Comparison of ENCODE assay signal across 25 cellular contexts in genomic region chr20:17998446-17998845, GRCh38. TPM values are rescaled to one million over a fixed set of nuclear protein-coding genes. Genes with fewer than 3 reads are reported as not detected.
A peak's percentile ranks its signal among the peaks of the same experiment; 100 is the strongest.
DNase-seq lines count a peak whose midpoint lies in the region; ATAC-seq, FAIRE-seq and TF ChIP-seq lines count a peak whose summit lies in the region.
"Had no signal": no experiment of that assay in that cellular context is flagged by ENCODE, and none has a peak within 500 bp of the region (broad histone marks: within the 10 kb centered on the region; RNA-seq: fewer than 3 reads in every experiment).

No MANE protein-coding gene starts in this region.

- H3K36me3 Mint-ChIP-seq in activated B cell treated with CpG ODN at 0.5 μM for 24 hours (ENCODE audit: low read depth) (no peaks in the 10 kb centered on the region), MCF 10A (ENCODE audit: insufficient read depth, unreplicated experiment) (peaks cover 6% of the 10 kb centered on the region)
- H3K36me3 Mint-ChIP-seq: CD14-positive monocyte; CD4-positive, alpha-beta memory T cell had no signal

- no peaks in the 10 kb centered on the region for H3K27me3 Mint-ChIP-seq in activated B cell treated with CpG ODN at 0.5 μM for 24 hours
- H3K27me3 Mint-ChIP-seq in MCF 10A (ENCODE audit: insufficient read depth, unreplicated experiment): no peaks in the 10 kb centered on the region

- ATAC-seq in GM19351 (IDR thresholded peaks at IDR 0.05; ENCODE audit: unreplicated experiment) (peak; percentile 59), HG02610 (IDR thresholded peaks at IDR 0.05; ENCODE audit: unreplicated experiment) (peak; percentile 31), activated B cell treated with CpG ODN at 0.5 μM for 24 hours (ENCODE audit: low read depth) (no peak), HepG2 (no peak)
- ATAC-seq: A549 had no signal

- TF ChIP-seq CTCF in activated B cell treated with CpG ODN at 0.5 μM for 24 hours (IDR thresholded peaks at IDR 0.05) (no peak), MCF 10A (IDR thresholded peaks at IDR 0.05; ENCODE audit: unreplicated experiment) (no peak), HepG2 (CRISPR knock-in tag; IDR thresholded peaks at IDR 0.05) (no peak)

- no peaks in the 10 kb centered on the region for H3K36me3 ChIP-seq in HepG2 (replicated peaks in 1 of 2; ENCODE audit: control insufficient read depth in 1 of 2, insufficient read depth in 2 of 2, low read length in 2 of 2)
- H3K36me3 ChIP-seq: BE2C; BLaER1 treated with 17β-estradiol and CSF1 and Interleukin-3, amounts not matched to agents 10 nM and 100 nM had no signal

- no peaks in the 10 kb centered on the region for H3K79me2 ChIP-seq in HepG2 (ENCODE audit: insufficient read depth, low read length)

- no peaks in the 10 kb centered on the region for H3K9me3 Mint-ChIP-seq in activated B cell treated with CpG ODN at 0.5 μM for 24 hours
- H3K9me3 Mint-ChIP-seq in MCF 10A (ENCODE audit: unreplicated experiment): no peaks in the 10 kb centered on the region
- H3K9me3 Mint-ChIP-seq: CD14-positive monocyte had no signal

- H3K9me3 ChIP-seq in HepG2 (ENCODE audit: low read length): no peaks in the 10 kb centered on the region
- H3K9me3 ChIP-seq: A549; BE2C; BLaER1 treated with 17β-estradiol and CSF1 and Interleukin-3, amounts not matched to agents 10 nM and 100 nM had no signal

- in situ Hi-C loops in HepG2 (cut with HindIII; ENCODE audit: extremely low pct_ligation_motif_present, low pct_unique_long_range_greater_than_20kb): no loop called here

- H2AFZ ChIP-seq in HepG2 (ENCODE audit: low read length): no peak overlapping the region

- TF ChIP-seq RAD21 in HepG2 (CRISPR knock-in tag; IDR thresholded peaks at IDR 0.05): no peak

- H3K27me3 ChIP-seq in HepG2 (ENCODE audit: control insufficient read depth in 1 of 2, insufficient read depth in 2 of 2, low read length in 2 of 2): peaks cover 2 to 23% of the 10 kb centered on the region in 2 experiments; a peak in 1 of 5 replicates
- H3K27me3 ChIP-seq: BE2C; BLaER1 treated with 17β-estradiol and CSF1 and Interleukin-3, amounts not matched to agents 10 nM and 100 nM had no signal

- CTCF ChIA-PET in activated B cell treated with CpG ODN at 0.5 μM for 24 hours (lab: Charles Lee): interaction anchor here (0.6 to 4.0 kb wide), 5 partner anchors 15 to 493 kb away, joined by 3 to 30 read pairs (median 3); partner anchors contain the start of gene RRBP1
- CTCF ChIA-PET in MCF 10A (lab: Yijun Ruan, JAX): interaction anchor here (0.6 to 6.0 kb wide), 12 partner anchors 13 to 494 kb away, joined by 3 to 68 read pairs (median 4); partner anchors contain the start of genes MGME1, RRBP1 and SNX5
- CTCF ChIA-PET in HepG2 (lab: Yijun Ruan, JAX; ENCODE audit: low intra/inter-chr PET ratio, low total read pairs): no interaction called here

- H3K4me1 ChIP-seq in HepG2 (ENCODE audit: insufficient read depth, low read length): peaks cover 39% of the 10 kb centered on the region
- H3K4me1 ChIP-seq: BE2C had no signal

- H3K9ac ChIP-seq in HepG2 (ENCODE audit: insufficient read depth, low read depth, low read length): no peak overlapping the region
- H3K9ac ChIP-seq: BLaER1 treated with 17β-estradiol and CSF1 and Interleukin-3, amounts not matched to agents 10 nM and 100 nM had no signal

- DNase-seq in activated B cell treated with CpG ODN at 0.5 μM for 24 hours (no peak), MCF 10A (ENCODE audit: unreplicated experiment) (no peak), GM19240 (ENCODE audit: insufficient read length, low spot score) (no peak), frontal cortex (ENCODE audit: low spot score in 2 of 2) (no peak), HepG2 (ENCODE audit: low spot score) (no peak)
- DNase-seq: 8988T; ACHN; AML-193; BE2C; Calu3; CD4-positive, alpha-beta memory T cell; COR-L47; DMS53; DMS79 treated with DMSO at 0.1 percent for 48 hours; GF-D8; H7; HCEC 1CT had no signal

- H3K27ac Mint-ChIP-seq in activated B cell treated with CpG ODN at 0.5 μM for 24 hours (peak overlapping the region; percentile 3), MCF 10A (ENCODE audit: low read depth, unreplicated experiment) (no peak overlapping the region)
- H3K27ac Mint-ChIP-seq: CD14-positive monocyte had no signal

- no peak overlapping the region for H3K27ac ChIP-seq in HepG2 (ENCODE audit: extremely low read length, insufficient read depth, low read length)
- H3K27ac ChIP-seq: A549; BLaER1 treated with 17β-estradiol and CSF1 and Interleukin-3, amounts not matched to agents 10 nM and 100 nM had no signal

- 65% methylated on average over 5 of the region's 5 CpGs for WGBS in HepG2 (ENCODE audit: low lambda C conversion rate)

- POLR2A ChIA-PET in activated B cell treated with CpG ODN at 0.5 μM for 24 hours (lab: Charles Lee) (interaction anchor here (0.5 to 1.1 kb wide), 3 partner anchors 9 to 428 kb away, joined by 3 to 4 read pairs (median 3); partner anchors contain the start of gene DSTN), MCF 10A (lab: Yijun Ruan, JAX) (interaction anchor here (0.7 to 1.3 kb wide), 4 partner anchors 27 to 428 kb away, joined by 3 to 5 read pairs (median 4); partner anchors contain the start of gene DSTN), HepG2 (lab: Yijun Ruan, JAX) (no interaction called here)

- BruUV-seq in MCF 10A (replicated peaks; lab: Mats Ljungman, UMichigan) (no TSS peak), HepG2 (replicated peaks; lab: Mats Ljungman, UMichigan) (no TSS peak)

- no peak for TF ChIP-seq POLR2A in HepG2 (IDR thresholded peaks at IDR 0.05; ENCODE audit: insufficient read depth in 1 of 2, low read depth in 2 of 2, low read length in 2 of 2)

- FAIRE-seq in frontal cortex (lab: Jason Lieb, UNC) (no peak), HepG2 (lab: Jason Lieb, UNC) (no peak)
- FAIRE-seq: A549, GM12892, H1 had no signal

- H3K4me3 ChIP-seq in HepG2 (replicated peaks in 1 of 3; ENCODE audit: insufficient read depth in 1 of 3, low read depth in 2 of 3, low read length in 3 of 3): no peak overlapping the region
- H3K4me3 ChIP-seq: A549; BLaER1 treated with 17β-estradiol and CSF1 and Interleukin-3, amounts not matched to agents 10 nM and 100 nM had no signal

- H3K4me1 Mint-ChIP-seq in activated B cell treated with CpG ODN at 0.5 μM for 24 hours (peaks cover 23% of the 10 kb centered on the region), MCF 10A (ENCODE audit: insufficient read depth, unreplicated experiment) (peaks cover 19% of the 10 kb centered on the region)

- intact Hi-C loops in activated B cell treated with CpG ODN at 0.5 μM for 24 hours (cut with micrococcal nuclease): loop anchor here (5.0 kb wide), 1 partner anchor 41 kb away; no protein-coding TSS in a partner anchor
- intact Hi-C loops in MCF 10A (cut with micrococcal nuclease): loop anchor here (10.0 kb wide), 1 partner anchor 464 kb away; the partner anchor contains the start of gene BFSP1
- intact Hi-C loops in HepG2 (cut with micrococcal nuclease; ENCODE audit: unreplicated experiment): loop anchor here (5.0 kb wide), 2 partner anchors 141 to 466 kb away; partner anchors contain the start of gene BFSP1

- H3K4me2 ChIP-seq in HepG2 (ENCODE audit: low read depth, low read length): no peak overlapping the region
- H3K4me2 ChIP-seq: A549 had no signal

- no peaks in the 10 kb centered on the region for H4K20me1 ChIP-seq in HepG2 (ENCODE audit: insufficient read depth, low read length)
- H4K20me1 ChIP-seq: BLaER1 treated with 17β-estradiol and CSF1 and Interleukin-3, amounts not matched to agents 10 nM and 100 nM had no signal

- TF ChIP-seq EP300 in HepG2 (IDR thresholded peaks at IDR 0.05; ENCODE audit: low read depth in 2 of 2, low read length in 2 of 2) (no peak), HepG2 (CRISPR knock-in tag; IDR thresholded peaks at IDR 0.05; ENCODE audit: borderline replicate concordance) (no peak)

- H3K4me3 Mint-ChIP-seq in activated B cell treated with CpG ODN at 0.5 μM for 24 hours (no peak overlapping the region), MCF 10A (ENCODE audit: unreplicated experiment) (no peak overlapping the region)
- H3K4me3 Mint-ChIP-seq: CD14-positive monocyte; CD4-positive, alpha-beta memory T cell had no signal

RNA-seq across cellular contexts. Expression of gene MGME1, which starts 29.6 kb away (rescaled TPM):
- total RNA-seq in activated B cell treated with CpG ODN at 0.5 μM for 24 hours: 19.0 TPM in 2 replicates
- 18.0 and 24.0 TPM in 2 replicates for total RNA-seq in MCF 10A (2022)
- total RNA-seq in frontal cortex: 7.3 TPM
- 66.6 and 79.5 TPM in 2 replicates for total RNA-seq in HepG2 (2016; rRNA removed; fragmentation: Illumina TruSeq; extraction: Trizol)
- 15.1 and 18.2 TPM in 2 replicates for total RNA-seq in HepG2 (2016; cell fraction: cytosol; rRNA removed; fragmentation: Illumina TruSeq; extraction: Trizol; ENCODE audit: low read depth)
- total RNA-seq in HepG2 (2016; cell fraction: insoluble cytoplasmic fraction; rRNA removed; fragmentation: Illumina TruSeq; extraction: Trizol): 62.8 and 78.1 TPM in 2 replicates
- total RNA-seq in HepG2 (2016; cell fraction: membrane; rRNA removed; fragmentation: Illumina TruSeq; extraction: Trizol): 41.7 and 44.4 TPM in 2 replicates
- total RNA-seq in HepG2 (2016; cell fraction: nucleus; rRNA removed; fragmentation: Illumina TruSeq; extraction: Trizol): 67.8 and 71.1 TPM in 2 replicates
- 24.8 and 36.7 TPM in 2 replicates for polyA plus RNA-seq in HepG2 (2011; rRNA removed)
- 17.2 and 20.9 TPM in 2 replicates for polyA plus RNA-seq in HepG2 (2011; cell fraction: cytosol; rRNA removed)
- polyA plus RNA-seq in HepG2 (2011; cell fraction: nucleus; rRNA removed): 18.4 and 19.3 TPM in 2 replicates
- 31.5 and 47.5 TPM in 2 replicates for polyA plus RNA-seq in HepG2 (2012)
- 14.4 and 14.8 TPM in 2 replicates for polyA plus RNA-seq in HepG2 (2016; cell fraction: cytosol; fragmentation: Illumina TruSeq; extraction: Trizol; ENCODE audit: low read depth)
- polyA plus RNA-seq in HepG2 (2016; cell fraction: insoluble cytoplasmic fraction; fragmentation: Illumina TruSeq; extraction: Trizol; ENCODE audit: low read depth): 84.4 and 86.8 TPM in 2 replicates
- polyA plus RNA-seq in HepG2 (2016; cell fraction: membrane; fragmentation: Illumina TruSeq; extraction: Trizol; ENCODE audit: low read depth): 29.4 and 31.2 TPM in 2 replicates
- 117 TPM in 2 replicates for polyA plus RNA-seq in HepG2 (2016; cell fraction: nucleus; fragmentation: Illumina TruSeq; extraction: Trizol; ENCODE audit: insufficient read depth, low read depth)
- 14.2 and 14.9 TPM in 2 replicates for polyA minus RNA-seq in HepG2 (2011; rRNA and poly(A)+ RNA removed; ENCODE audit: low replicate concordance)
- 30.8 and 31.4 TPM in 2 replicates for polyA minus RNA-seq in HepG2 (2011; cell fraction: cytosol; rRNA and poly(A)+ RNA removed)
- polyA minus RNA-seq in HepG2 (2011; cell fraction: nucleus; rRNA and poly(A)+ RNA removed): 48.9 and 53.8 TPM in 2 replicates

RNA-seq across cellular contexts. Expression of gene SNX5, which starts 29.9 kb away (rescaled TPM):
- 125 and 139 TPM in 2 replicates for total RNA-seq in activated B cell treated with CpG ODN at 0.5 μM for 24 hours
- 108 and 170 TPM in 2 replicates for total RNA-seq in MCF 10A (2022)
- 50.5 TPM for total RNA-seq in frontal cortex
- 1,040 and 1,306 TPM in 2 replicates for total RNA-seq in HepG2 (2016; rRNA removed; fragmentation: Illumina TruSeq; extraction: Trizol)
- 667 and 747 TPM in 2 replicates for total RNA-seq in HepG2 (2016; cell fraction: cytosol; rRNA removed; fragmentation: Illumina TruSeq; extraction: Trizol; ENCODE audit: low read depth)
- 1,050 and 1,299 TPM in 2 replicates for total RNA-seq in HepG2 (2016; cell fraction: insoluble cytoplasmic fraction; rRNA removed; fragmentation: Illumina TruSeq; extraction: Trizol)
- 1,275 and 1,485 TPM in 2 replicates for total RNA-seq in HepG2 (2016; cell fraction: membrane; rRNA removed; fragmentation: Illumina TruSeq; extraction: Trizol)
- total RNA-seq in HepG2 (2016; cell fraction: nucleus; rRNA removed; fragmentation: Illumina TruSeq; extraction: Trizol): 908 and 989 TPM in 2 replicates
- 448 and 664 TPM in 2 replicates for polyA plus RNA-seq in HepG2 (2011; rRNA removed)
- 385 and 413 TPM in 2 replicates for polyA plus RNA-seq in HepG2 (2011; cell fraction: cytosol; rRNA removed)
- polyA plus RNA-seq in HepG2 (2011; cell fraction: nucleus; rRNA removed): 462 and 532 TPM in 2 replicates
- 554 and 823 TPM in 2 replicates for polyA plus RNA-seq in HepG2 (2012)
- 567 and 609 TPM in 2 replicates for polyA plus RNA-seq in HepG2 (2016; cell fraction: cytosol; fragmentation: Illumina TruSeq; extraction: Trizol; ENCODE audit: low read depth)
- 1,268 and 1,299 TPM in 2 replicates for polyA plus RNA-seq in HepG2 (2016; cell fraction: insoluble cytoplasmic fraction; fragmentation: Illumina TruSeq; extraction: Trizol; ENCODE audit: low read depth)
- polyA plus RNA-seq in HepG2 (2016; cell fraction: membrane; fragmentation: Illumina TruSeq; extraction: Trizol; ENCODE audit: low read depth): 1,062 and 1,196 TPM in 2 replicates
- polyA plus RNA-seq in HepG2 (2016; cell fraction: nucleus; fragmentation: Illumina TruSeq; extraction: Trizol; ENCODE audit: insufficient read depth, low read depth): 1,466 and 1,524 TPM in 2 replicates
- polyA minus RNA-seq in HepG2 (2011; rRNA and poly(A)+ RNA removed; ENCODE audit: low replicate concordance): 79.2 and 575 TPM in 2 replicates
- polyA minus RNA-seq in HepG2 (2011; cell fraction: cytosol; rRNA and poly(A)+ RNA removed): 326 and 349 TPM in 2 replicates
- polyA minus RNA-seq in HepG2 (2011; cell fraction: nucleus; rRNA and poly(A)+ RNA removed): 855 and 898 TPM in 2 replicates

RNA-seq across cellular contexts. Expression of gene OVOL2, which starts 59.3 kb away (rescaled TPM):
- total RNA-seq in activated B cell treated with CpG ODN at 0.5 μM for 24 hours: not detected in 2 replicates
- total RNA-seq in MCF 10A (2022): 2.0 and 2.1 TPM in 2 replicates
- 0.41 TPM for total RNA-seq in frontal cortex
- total RNA-seq in HepG2 (2016; rRNA removed; fragmentation: Illumina TruSeq; extraction: Trizol): 0.21 and 0.31 TPM in 2 replicates
- not detected in 2 replicates for total RNA-seq in HepG2 (2016; cell fraction: cytosol; rRNA removed; fragmentation: Illumina TruSeq; extraction: Trizol; ENCODE audit: low read depth)
- total RNA-seq in HepG2 (2016; cell fraction: insoluble cytoplasmic fraction; rRNA removed; fragmentation: Illumina TruSeq; extraction: Trizol): 0.12 and 0.24 TPM in 2 replicates
- total RNA-seq in HepG2 (2016; cell fraction: membrane; rRNA removed; fragmentation: Illumina TruSeq; extraction: Trizol): 0.19 and 0.28 TPM in 2 replicates
- 0.56 TPM in 1 of 2 replicates, not detected in the other for total RNA-seq in HepG2 (2016; cell fraction: nucleus; rRNA removed; fragmentation: Illumina TruSeq; extraction: Trizol)
- 0.10 and 0.20 TPM in 2 replicates for polyA plus RNA-seq in HepG2 (2011; rRNA removed)
- 0.07 and 0.13 TPM in 2 replicates for polyA plus RNA-seq in HepG2 (2011; cell fraction: cytosol; rRNA removed)
- polyA plus RNA-seq in HepG2 (2011; cell fraction: nucleus; rRNA removed): not detected in 2 replicates
- 0.09 TPM in 1 of 2 replicates, not detected in the other for polyA plus RNA-seq in HepG2 (2012)
- polyA plus RNA-seq in HepG2 (2016; cell fraction: cytosol; fragmentation: Illumina TruSeq; extraction: Trizol; ENCODE audit: low read depth): 0.27 and 0.28 TPM in 2 replicates
- polyA plus RNA-seq in HepG2 (2016; cell fraction: insoluble cytoplasmic fraction; fragmentation: Illumina TruSeq; extraction: Trizol; ENCODE audit: low read depth): 0.20 and 0.25 TPM in 2 replicates
- polyA plus RNA-seq in HepG2 (2016; cell fraction: membrane; fragmentation: Illumina TruSeq; extraction: Trizol; ENCODE audit: low read depth): 0.19 and 0.22 TPM in 2 replicates
- polyA plus RNA-seq in HepG2 (2016; cell fraction: nucleus; fragmentation: Illumina TruSeq; extraction: Trizol; ENCODE audit: insufficient read depth, low read depth): not detected in 2 replicates
- 0.16 TPM in 1 of 2 replicates, not detected in the other for polyA minus RNA-seq in HepG2 (2011; rRNA and poly(A)+ RNA removed; ENCODE audit: low replicate concordance)
- polyA minus RNA-seq in HepG2 (2011; cell fraction: cytosol; rRNA and poly(A)+ RNA removed): not detected in 2 replicates
- polyA minus RNA-seq in HepG2 (2011; cell fraction: nucleus; rRNA and poly(A)+ RNA removed): not detected in 2 replicates
- total RNA-seq: CD4-positive, alpha-beta memory T cell; G401 had no signal
- polyA plus RNA-seq: A549; CD14-positive monocyte; CD4-positive, alpha-beta memory T cell had no signal

Comparison
In these comparisons a context has a peak if more than half of its experiments do, and no peak if none do; other contexts are left out.
1. ATAC-seq: peak in GM19351 (single experiment) and HG02610 (single experiment); none in activated B cell treated with CpG ODN at 0.5 μM for 24 hours (single experiment) and HepG2 (single experiment).